1 cellular context compared by ENCODE assay signal in genomic region chr3:141769171-141769894, GRCh38.
TF ChIP-seq lines count a peak whose summit lies in the region.

No MANE protein-coding gene starts in this region.

TF ChIP-seq in GM23338, 12 proteins besides CTCF, POLR2A, EP300 and RAD21 (continued from another document):
- no peak for TF ChIP-seq ZNF462 (CRISPR knock-in tag; IDR thresholded peaks at IDR 0.05)
- TF ChIP-seq EZH2phosphoT487 (IDR thresholded peaks at IDR 0.05; ENCODE audit: unreplicated experiment), result no peak
- no peak for TF ChIP-seq ETS1 (IDR thresholded peaks at IDR 0.05)
- no peak for TF ChIP-seq CREB1 (CRISPR knock-in tag; IDR thresholded peaks at IDR 0.05; ENCODE audit: low read depth)
- TF ChIP-seq EZH2 (IDR thresholded peaks at IDR 0.05; ENCODE audit: low read depth, unreplicated experiment), result no peak
- TF ChIP-seq NANOG (IDR thresholded peaks at IDR 0.05; ENCODE audit: borderline replicate concordance), result no peak
- no peak for TF ChIP-seq STAT1 (IDR thresholded peaks at IDR 0.05; ENCODE audit: unreplicated experiment)
- no peak for TF ChIP-seq POLR2AphosphoS5 (IDR thresholded peaks at IDR 0.05; ENCODE audit: low read depth)
- no peak for TF ChIP-seq ZNF114 (CRISPR knock-in tag; IDR thresholded peaks at IDR 0.05)
